In genomic region chr3:149981989-149982388, GRCh38 we compare ENCODE assay signal across 8 cellular contexts. TPM values are rescaled to one million over a fixed set of nuclear protein-coding genes. Genes with fewer than 3 reads are reported as not detected.
A peak's percentile ranks its signal among the peaks of the same experiment; 100 is the strongest.
DNase-seq lines count a peak whose midpoint lies in the region; ATAC-seq, FAIRE-seq and TF ChIP-seq lines count a peak whose summit lies in the region.
"Not testable (repeated sequence)": the region's sequence is repeated elsewhere in the genome, so short reads cannot be mapped to it uniquely, and the experiment has no call there.

No MANE protein-coding gene starts in this region.

- H3K4me2 ChIP-seq in GM23338; GM12878 (ENCODE audit: control insufficient read depth, insufficient read depth); endothelial cell of umbilical vein (ENCODE audit: insufficient read depth, low read length): not testable (repeated sequence)

- POLR2A ChIA-PET in GM12878 (lab: Charles Lee); endothelial cell of umbilical vein (lab: Charles Lee): not testable (repeated sequence)

- not testable (repeated sequence) for DNase-seq in GM23338 (ENCODE audit: low spot score); T-helper 17 cell; GM12878 (ENCODE audit: low read depth, low spot score); endothelial cell of umbilical vein (ENCODE audit: low read depth, low spot score); left lung; stimulated activated effector memory CD8-positive, alpha-beta T cell treated with anti-CD3 and anti-CD28 coated beads, Interleukin-12 subunit alpha, Interleukin-12 subunit beta, amount 100 ng/mL, for 72 hours (ENCODE audit: low spot score in 2 of 2)

- not testable (repeated sequence) for BruUV-seq in GM12878 (replicated peaks; lab: Mats Ljungman, UMichigan); endothelial cell of umbilical vein (replicated peaks; lab: Mats Ljungman, UMichigan)

- SMC1A ChIA-PET in GM12878 (lab: Charles Lee; ENCODE audit: uncharacterized antibody, unreplicated experiment): interaction anchor here (0.6 kb wide), 1 partner anchor 46 kb away, joined by 3 read pairs; no protein-coding TSS in a partner anchor

- H3K27me3 ChIP-seq in GM23338 (ENCODE audit: insufficient read depth); GM12878 (replicated peaks in 1 of 2; ENCODE audit: control insufficient read depth in 2 of 2, insufficient read depth in 2 of 2, low read length in 1 of 2); endothelial cell of umbilical vein (ENCODE audit: control insufficient read depth in 2 of 2, insufficient read depth in 2 of 2, low read length in 2 of 2); left lung: not testable (repeated sequence)

- H3K9me1 ChIP-seq in endothelial cell of umbilical vein (replicated peaks; ENCODE audit: control insufficient read depth, extremely low read depth, insufficient read depth, low read length): not testable (repeated sequence)

- H3K4me1 Mint-ChIP-seq in GM23338; T-helper 17 cell; stimulated activated effector memory CD8-positive, alpha-beta T cell treated with anti-CD3 and anti-CD28 coated beads, Interleukin-12 subunit alpha, Interleukin-12 subunit beta, amount 100 ng/mL, for 72 hours: not testable (repeated sequence)

- H2AFZ ChIP-seq in GM23338; GM12878 (ENCODE audit: control insufficient read depth, low read depth, low read length); endothelial cell of umbilical vein (ENCODE audit: low read depth, low read length): not testable (repeated sequence)

- not testable (repeated sequence) for FAIRE-seq in GM12878 (lab: Jason Lieb, UNC)
- peak; percentile 89 for FAIRE-seq in endothelial cell of umbilical vein (lab: Jason Lieb, UNC)

- dilution Hi-C loops in endothelial cell of umbilical vein (cut with MboI; ENCODE audit: extremely low pct_ligation_motif_present, low sequenced_read_pairs): not testable (repeated sequence)

- intact Hi-C loops in GM12878 (cut with micrococcal nuclease; ENCODE audit: unreplicated experiment); endothelial cell of umbilical vein (cut with micrococcal nuclease); left lung (cut with DNase I): not testable (repeated sequence)

- CTCF ChIA-PET in GM12878 (lab: Yijun Ruan, JAX): interaction anchor here (1.0 to 1.4 kb wide), 2 partner anchors 15 to 202 kb away, joined by 3 to 4 read pairs; no protein-coding TSS in a partner anchor
- CTCF ChIA-PET in endothelial cell of umbilical vein (lab: Charles Lee): interaction anchor here (1.3 kb wide), 1 partner anchor 202 kb away, joined by 7 read pairs; no protein-coding TSS in a partner anchor

- not testable (repeated sequence) for H3K4me3 Mint-ChIP-seq in GM23338; T-helper 17 cell; stimulated activated effector memory CD8-positive, alpha-beta T cell treated with anti-CD3 and anti-CD28 coated beads, Interleukin-12 subunit alpha, Interleukin-12 subunit beta, amount 100 ng/mL, for 72 hours

- H3K36me3 ChIP-seq in GM23338 (ENCODE audit: insufficient read depth); GM12878 (ENCODE audit: control insufficient read depth in 2 of 2, insufficient read depth in 2 of 2, low read length in 1 of 2); endothelial cell of umbilical vein (ENCODE audit: control insufficient read depth in 2 of 2, extremely low read depth in 1 of 2, insufficient read depth in 2 of 2, low read length in 2 of 2); left lung: not testable (repeated sequence)

- 67% methylated on average over 5 of the region's 10 CpGs for WGBS in GM12878 (ENCODE audit: insufficient coverage, insufficient replicate concordance, low lambda C conversion rate, missing lambda C conversion rate)

- not testable (repeated sequence) for H3K27me3 Mint-ChIP-seq in GM23338 (ENCODE audit: insufficient read depth, low read depth, poor library complexity)
- H3K27me3 Mint-ChIP-seq in T-helper 17 cell: peaks cover 52% of the 10 kb centered on the region

- H3K27ac Mint-ChIP-seq in GM23338; T-helper 17 cell; stimulated activated effector memory CD8-positive, alpha-beta T cell treated with anti-CD3 and anti-CD28 coated beads, Interleukin-12 subunit alpha, Interleukin-12 subunit beta, amount 100 ng/mL, for 72 hours: not testable (repeated sequence)

- H3K27ac ChIP-seq in C4-2B; GM23338 (ENCODE audit: low read depth); GM12878 (ENCODE audit: control insufficient read depth, insufficient read depth); endothelial cell of umbilical vein (ENCODE audit: insufficient read depth, low read depth, low read length); left lung: not testable (repeated sequence)

- not testable (repeated sequence) for H3K9me3 ChIP-seq in T-helper 17 cell (ENCODE audit: control insufficient read depth, low read length, poor library complexity, severe bottlenecking); GM12878 (replicated peaks; ENCODE audit: control insufficient read depth, insufficient read depth, low read length); endothelial cell of umbilical vein (replicated peaks; ENCODE audit: control insufficient read depth, insufficient read depth, low read length); left lung

- RAD21 ChIA-PET in GM12878 (lab: Charles Lee; ENCODE audit: unreplicated experiment): not testable (repeated sequence)

- not testable (repeated sequence) for H3K9ac ChIP-seq in GM12878 (ENCODE audit: control insufficient read depth, insufficient read depth, low read length); endothelial cell of umbilical vein (replicated peaks; ENCODE audit: extremely low read depth, insufficient read depth, low read length)

- H3F3A ChIP-seq in GM23338 (replicated peaks; ENCODE audit: low read depth): not testable (repeated sequence)

- peak; percentile 89 for ATAC-seq in GM23338
- peak; percentile 60 for ATAC-seq in T-helper 17 cell
- 0 out of 3 replicates have a peak, but pooled peaks have one; percentile 40 for ATAC-seq in GM12878
- ATAC-seq in left lung: peak; percentile 82
- peak; percentile 58 for ATAC-seq in stimulated activated effector memory CD8-positive, alpha-beta T cell treated with anti-CD3 and anti-CD28 coated beads, Interleukin-12 subunit alpha, Interleukin-12 subunit beta, amount 100 ng/mL, for 72 hours

- H3K36me3 Mint-ChIP-seq in GM23338 (ENCODE audit: low read depth); T-helper 17 cell (ENCODE audit: low read depth); stimulated activated effector memory CD8-positive, alpha-beta T cell treated with anti-CD3 and anti-CD28 coated beads, Interleukin-12 subunit alpha, Interleukin-12 subunit beta, amount 100 ng/mL, for 72 hours: not testable (repeated sequence)

- not testable (repeated sequence) for H3K9me3 Mint-ChIP-seq in GM23338; stimulated activated effector memory CD8-positive, alpha-beta T cell treated with anti-CD3 and anti-CD28 coated beads, Interleukin-12 subunit alpha, Interleukin-12 subunit beta, amount 100 ng/mL, for 72 hours

- H4K20me1 ChIP-seq in GM23338 (replicated peaks; ENCODE audit: insufficient read depth); GM12878 (ENCODE audit: control insufficient read depth, insufficient read depth); endothelial cell of umbilical vein (replicated peaks; ENCODE audit: control insufficient read depth, extremely low read depth, insufficient read depth, low read length): not testable (repeated sequence)

- not testable (repeated sequence) for H3K79me2 ChIP-seq in GM23338 (replicated peaks; ENCODE audit: insufficient read depth); GM12878 (ENCODE audit: control insufficient read depth, insufficient read depth, low read length); endothelial cell of umbilical vein (ENCODE audit: control insufficient read depth, insufficient read depth, low read length)

- not testable (repeated sequence) for TF ChIP-seq POLR2A in GM12878 (IDR thresholded peaks at IDR 0.05; ENCODE audit: low read depth, low read length); endothelial cell of umbilical vein (IDR thresholded peaks at IDR 0.05; ENCODE audit: low read depth, low read length)

- not testable (repeated sequence) for H3K4me3 ChIP-seq in GM23338; GM12878; endothelial cell of umbilical vein (replicated peaks in 1 of 3; ENCODE audit: insufficient read depth in 1 of 3, low read depth in 1 of 3, low read length in 3 of 3); left lung

- in situ Hi-C loops in GM12878 (cut with MboI): not testable (repeated sequence)

- not testable (repeated sequence) for H3K4me1 ChIP-seq in GM23338 (ENCODE audit: insufficient read depth); GM12878 (ENCODE audit: control insufficient read depth, insufficient read depth, low read length); endothelial cell of umbilical vein (ENCODE audit: control insufficient read depth, extremely low read depth, insufficient read depth, low read length); left lung

- TF ChIP-seq CTCF in C4-2B (conservative IDR thresholded peaks at IDR 0.05) (peak; percentile 55), GM23338 (conservative IDR thresholded peaks at IDR 0.05; ENCODE audit: low read depth in 2 of 2) (peak in 1 of 2 experiments; percentile 35; a peak in 2 of 4 replicates), LNCAP (IDR thresholded peaks at IDR 0.05) (peak; percentile 14; the same call in 1 of the 2 replicates)
- TF ChIP-seq CTCF in GM12878 (IDR thresholded peaks at IDR 0.05 in 2 of 3, conservative IDR thresholded peaks at IDR 0.05 in 1 of 3; ENCODE audit: control insufficient read depth in 2 of 3, extremely low read depth in 1 of 3, insufficient read depth in 1 of 3, low read depth in 3 of 3, low read length in 3 of 3); endothelial cell of umbilical vein (IDR thresholded peaks at IDR 0.05; ENCODE audit: extremely low read depth in 1 of 2, insufficient read depth in 1 of 2, low read depth in 1 of 2, low read length in 2 of 2); left lung (IDR thresholded peaks at IDR 0.05): not testable (repeated sequence)

- TF ChIP-seq EP300 in GM12878 (IDR thresholded peaks at IDR 0.05; ENCODE audit: borderline replicate concordance in 1 of 2, control insufficient read depth in 1 of 2, low read depth in 2 of 2, low read length in 2 of 2): not testable (repeated sequence)

- not testable (repeated sequence) for H3K9me2 ChIP-seq in GM23338 (ENCODE audit: insufficient read depth)

- TF ChIP-seq RAD21 in GM12878 (IDR thresholded peaks at IDR 0.05; ENCODE audit: insufficient read depth, low read depth, low read length): not testable (repeated sequence)

RNA-seq across cellular contexts. Expression of gene PFN2, which starts 11.3 kb away (rescaled TPM):
- total RNA-seq in GM23338 (2014; rRNA removed; shearing (Covaris generic)): 200 and 212 TPM in 2 replicates
- polyA plus RNA-seq in GM23338 (2016; fragmentation: Nextera tagmentation; extraction: Ambion mirVana) (173 and 183 TPM in 2 replicates), GM12878 (2011; rRNA removed) (78.9 and 107 TPM in 2 replicates), GM12878 (2014; fragmentation: Illumina TruSeq; extraction: Trizol) (4.4 and 7.7 TPM in 2 replicates), GM12878 (2014; fragmentation: Nextera tagmentation; extraction: Ambion mirVana) (1 to 10 TPM; 4.9 to 6.7 TPM), GM12878 (2014; rRNA removed) (4.5 and 4.6 TPM in 2 replicates), GM12878 (2016; fragmentation: Nextera tagmentation; extraction: Ambion mirVana) (10 to 100 TPM in 1 of 2 experiments, 1 to 10 TPM in 1; 8.9 to 11.2 TPM), endothelial cell of umbilical vein (143 and 165 TPM in 2 replicates)
- total RNA-seq in T-helper 17 cell (1 to 10 TPM; 5.1 to 9.5 TPM), GM12878 (2014; rRNA removed) (3.1 and 3.2 TPM in 2 replicates), GM12878 (2014; rRNA removed; fragmentation: Illumina TruSeq; extraction: Trizol) (4.7 and 5.6 TPM in 2 replicates), GM12878 (2021) (3.9 and 4.2 TPM in 2 replicates), endothelial cell of umbilical vein (97.1 and 124 TPM in 2 replicates), left lung (10 to 100 TPM; 47.5 to 57.0 TPM)
- total RNA-seq in GM12878 (2013; cell fraction: nucleolus; rRNA removed): 31.9 TPM in 2 replicates
- polyA plus RNA-seq in GM12878 (2011; ENCODE audit: low read depth): 3.5 TPM
- 26.2 and 38.0 TPM in 2 replicates for polyA plus RNA-seq in GM12878 (2011; cell fraction: cytosol; rRNA removed)
- polyA plus RNA-seq in GM12878 (2011; cell fraction: nucleus; rRNA removed): 34.0 and 45.8 TPM in 2 replicates
- polyA plus RNA-seq in GM12878 (2012): 6.6 and 7.0 TPM in 2 replicates
- polyA minus RNA-seq in GM12878 (2011; rRNA and poly(A)+ RNA removed): 27.6 and 43.3 TPM in 2 replicates
- polyA minus RNA-seq in GM12878 (2011; cell fraction: cytosol; rRNA and poly(A)+ RNA removed): 4.8 and 14.1 TPM in 2 replicates
- polyA minus RNA-seq in GM12878 (2011; cell fraction: nucleus; rRNA and poly(A)+ RNA removed): 23.6 and 25.4 TPM in 2 replicates
- 166 and 169 TPM in 2 replicates for polyA plus RNA-seq in endothelial cell of umbilical vein (2011; cell fraction: cytosol; rRNA removed)
- 76.0 and 117 TPM in 2 replicates for polyA plus RNA-seq in endothelial cell of umbilical vein (2011; cell fraction: nucleus; rRNA removed)
- 99.1 and 150 TPM in 2 replicates for polyA plus RNA-seq in endothelial cell of umbilical vein (2012)
- polyA minus RNA-seq in endothelial cell of umbilical vein: 121 and 128 TPM in 2 replicates
- polyA minus RNA-seq in endothelial cell of umbilical vein (2011; cell fraction: cytosol; rRNA and poly(A)+ RNA removed): 15.4 TPM
- 60.0 and 95.9 TPM in 2 replicates for polyA minus RNA-seq in endothelial cell of umbilical vein (2011; cell fraction: nucleus; rRNA and poly(A)+ RNA removed)
